In genomic region chr7:138477581-138477980, GRCh38 we compare ENCODE assay signal across 32 cellular contexts. TPM values are rescaled to one million over a fixed set of nuclear protein-coding genes. Genes with fewer than 3 reads are reported as not detected.
DNase-seq lines count a peak whose midpoint lies in the region; ATAC-seq, FAIRE-seq and TF ChIP-seq lines count a peak whose summit lies in the region.
"Had no signal": no experiment of that assay in that cellular context is flagged by ENCODE, and none has a peak within 500 bp of the region (broad histone marks: within the 10 kb centered on the region; RNA-seq: fewer than 3 reads in every experiment).

No MANE protein-coding gene starts in this region.

- no peak for TF ChIP-seq RAD21 in A549 (conservative IDR thresholded peaks at IDR 0.05 in 1 of 2, IDR thresholded peaks at IDR 0.05 in 1 of 2)

- no peak for ATAC-seq in A549
- ATAC-seq: esophagus mucosa, Right ventricle myocardium inferior had no signal

- no peaks in the 10 kb centered on the region for H3K27me3 Mint-ChIP-seq in nephron progenitor cell (ENCODE audit: low read depth, poor library complexity)
- H3K27me3 Mint-ChIP-seq: IgD-negative memory B cell; natural killer cell treated with Interleukin-12 subunit alpha and Interleukin-12 subunit beta and Interleukin-15 and Interleukin-18, amount 100 ng/mL, for 72 hours had no signal

- no peak for FAIRE-seq in A549 (lab: Jason Lieb, UNC)
- FAIRE-seq: bronchial epithelial cell, GM12892 had no signal

- H3K27me3 ChIP-seq in HUES48 (ENCODE audit: control insufficient read depth, insufficient read depth, low read length) (no peaks in the 10 kb centered on the region), sigmoid colon (no peaks in the 10 kb centered on the region)
- H3K27me3 ChIP-seq: heart left ventricle, right atrium auricular region, upper lobe of left lung had no signal

- intact Hi-C loops in sigmoid colon (cut with DNase I): no loop called here

- H3K4me3 ChIP-seq in A549: no peak overlapping the region
- no peak overlapping the region for H3K4me3 ChIP-seq in HUES48 (ENCODE audit: low read depth, low read length)
- no peak overlapping the region for H3K4me3 ChIP-seq in sigmoid colon
- H3K4me3 ChIP-seq: heart left ventricle, lung, mucosa of descending colon, PC-9, right atrium auricular region, upper lobe of left lung had no signal

- DNase-seq in A549 (ENCODE audit: low read depth in 1 of 2, low spot score in 1 of 2): no peak
- DNase-seq in astrocyte of the hippocampus (ENCODE audit: low read depth, low spot score): peak; percentile 59
- no peak for DNase-seq in nephron progenitor cell
- no peak for DNase-seq in sigmoid colon
- DNase-seq in activated CD8-positive, alpha-beta memory T cell treated with anti-CD3 and anti-CD28 coated beads, Interleukin-2, amount 50 U/mL, for 48 hours: no peak
- DNase-seq in DMS 273 (lab: John Stamatoyannopoulos, UW; ENCODE audit: unreplicated experiment): no peak
- DNase-seq: activated CD4-positive, alpha-beta T cell treated with anti-CD3 and anti-CD28 coated beads for 4 hours; activated CD8-positive, alpha-beta memory T cell treated with anti-CD3 and anti-CD28 coated beads for 24 hours; activated gamma-delta T cell treated with Interleukin-2 at 50 U/mL for 16 hours; activated T-cell treated with anti-CD3 and anti-CD28 coated beads, Interleukin-2, amount 50 U/mL, for 1 hour; Calu3; endodermal cell; foreskin fibroblast; H7; heart left ventricle; mucosa of descending colon; NCI-H1105 treated with DMSO at 0.1 percent for 48 hours; NCI-H226; NK-92 treated with Interleukin-12 subunit alpha and Interleukin-12 subunit beta, amount 100 ng/mL, for 24 hours; PC-9; stimulated activated CD4-positive, alpha-beta T cell treated with anti-CD3 and anti-CD28 coated beads, Interleukin-4, amount 100 ng/mL, for 1 hour; upper lobe of left lung had no signal

- H3K9ac ChIP-seq in HUES48 (ENCODE audit: low read depth, low read length): no peak overlapping the region

- no peak for TF ChIP-seq EP300 in A549 (IDR thresholded peaks at IDR 0.05)
- no peak for TF ChIP-seq EP300 in sigmoid colon (IDR thresholded peaks at IDR 0.05)

- peaks cover 23% of the 10 kb centered on the region for H3K9me3 Mint-ChIP-seq in nephron progenitor cell
- H3K9me3 Mint-ChIP-seq: endodermal cell; IgD-negative memory B cell; natural killer cell treated with Interleukin-12 subunit alpha and Interleukin-12 subunit beta and Interleukin-15 and Interleukin-18, amount 100 ng/mL, for 72 hours; T-helper 2 cell treated with Interferon-gamma antibody and Interleukin-4, amounts not matched to agents 5 μg/mL and 100 μg/mL, for 36 hours had no signal

- whole genome bisulfite sequencing in A549 (ENCODE audit: missing lambda C conversion rate): 90% methylated on average over 1 of the region's 1 CpG
- 53 to 86% methylated on average over 1 of the region's 1 CpG for WGBS in sigmoid colon, 2 donors

- peaks cover 44% of the 10 kb centered on the region for H3K36me3 Mint-ChIP-seq in nephron progenitor cell (ENCODE audit: low read depth)
- H3K36me3 Mint-ChIP-seq: IgD-negative memory B cell; natural killer cell treated with Interleukin-12 subunit alpha and Interleukin-12 subunit beta and Interleukin-15 and Interleukin-18, amount 100 ng/mL, for 72 hours had no signal

- H3K4me3 Mint-ChIP-seq in nephron progenitor cell: no peak overlapping the region
- H3K4me3 Mint-ChIP-seq: endodermal cell; IgD-negative memory B cell; natural killer cell treated with Interleukin-12 subunit alpha and Interleukin-12 subunit beta and Interleukin-15 and Interleukin-18, amount 100 ng/mL, for 72 hours; T-helper 2 cell treated with Interferon-gamma antibody and Interleukin-4, amounts not matched to agents 5 μg/mL and 100 μg/mL, for 36 hours had no signal

- no peak overlapping the region for H3K27ac ChIP-seq in A549
- peak overlapping the region; percentile 14 for H3K27ac ChIP-seq in HUES48 (ENCODE audit: low read depth, low read length)
- no peak overlapping the region for H3K27ac ChIP-seq in sigmoid colon
- H3K27ac ChIP-seq: heart left ventricle, right atrium auricular region had no signal

- H3K9me3 ChIP-seq in A549: no peaks in the 10 kb centered on the region
- no peaks in the 10 kb centered on the region for H3K9me3 ChIP-seq in HUES48 (ENCODE audit: control insufficient read depth, insufficient read depth, low read length)
- no peaks in the 10 kb centered on the region for H3K9me3 ChIP-seq in sigmoid colon
- H3K9me3 ChIP-seq: heart left ventricle, mucosa of descending colon, right atrium auricular region, upper lobe of left lung had no signal

- peak overlapping the region; percentile 45 for H3K27ac Mint-ChIP-seq in nephron progenitor cell
- H3K27ac Mint-ChIP-seq: endodermal cell; IgD-negative memory B cell; T-helper 2 cell treated with Interferon-gamma antibody and Interleukin-4, amounts not matched to agents 5 μg/mL and 100 μg/mL, for 36 hours had no signal

- peaks cover 20% of the 10 kb centered on the region; the same call in 1 of the 2 replicates for H3K36me3 ChIP-seq in HUES48 (ENCODE audit: control insufficient read depth, insufficient read depth, low read length)
- no peaks in the 10 kb centered on the region for H3K36me3 ChIP-seq in sigmoid colon
- H3K36me3 ChIP-seq: heart left ventricle, right atrium auricular region, upper lobe of left lung had no signal

- peak overlapping the region; percentile 46 for H3K4me2 ChIP-seq in A549

- no peaks in the 10 kb centered on the region for H3K4me1 Mint-ChIP-seq in nephron progenitor cell

- CTCF ChIA-PET in A549 (lab: Yijun Ruan, JAX): no interaction called here

- TF ChIP-seq POLR2A in A549 (IDR thresholded peaks at IDR 0.05; ENCODE audit: low read length) (no peak), sigmoid colon (IDR thresholded peaks at IDR 0.05) (no peak)

- POLR2A ChIA-PET in A549 (lab: Yijun Ruan, JAX): no interaction called here

- H3K4me1 ChIP-seq in A549: peaks cover 20% of the 10 kb centered on the region; the same call in 2 of the 3 replicates
- H3K4me1 ChIP-seq in HUES48 (ENCODE audit: control insufficient read depth, insufficient read depth, low read length): peaks cover 38% of the 10 kb centered on the region
- peaks cover 0 to 9% (median 0%) of the 10 kb centered on the region in 4 donors for H3K4me1 ChIP-seq in sigmoid colon

- TF ChIP-seq CTCF in A549 (IDR thresholded peaks at IDR 0.05) (no peak), nephron progenitor cell (IDR thresholded peaks at IDR 0.05) (no peak), sigmoid colon (IDR thresholded peaks at IDR 0.05) (no peak)

TF ChIP-seq in A549, 52 proteins besides CTCF, POLR2A, EP300 and RAD21:
- no peak for TF ChIP-seq NFE2L2 (conservative IDR thresholded peaks at IDR 0.05; ENCODE audit: low read length)
- no peak for TF ChIP-seq JUN (IDR thresholded peaks at IDR 0.05)
- no peak for TF ChIP-seq CBX8 (IDR thresholded peaks at IDR 0.05)
- no peak for TF ChIP-seq MYC (IDR thresholded peaks at IDR 0.05; ENCODE audit: borderline replicate concordance, low read length)
- TF ChIP-seq CEBPB (IDR thresholded peaks at IDR 0.05): no peak
- TF ChIP-seq HDAC2 (IDR thresholded peaks at IDR 0.05): no peak
- no peak for TF ChIP-seq HOXB5 (CRISPR knock-in tag; IDR thresholded peaks at IDR 0.05)
- no peak for TF ChIP-seq NPAS2 (CRISPR knock-in tag; IDR thresholded peaks at IDR 0.05; ENCODE audit: borderline replicate concordance)
- no peak for TF ChIP-seq HOXA7 (CRISPR knock-in tag; IDR thresholded peaks at IDR 0.05)
- TF ChIP-seq HEYL (CRISPR knock-in tag; IDR thresholded peaks at IDR 0.05): no peak
- no peak for TF ChIP-seq MAFK (IDR thresholded peaks at IDR 0.05; ENCODE audit: partially characterized antibody)
- TF ChIP-seq FOSB (CRISPR knock-in tag; IDR thresholded peaks at IDR 0.05): no peak
- TF ChIP-seq JUNB (IDR thresholded peaks at IDR 0.05): no peak
- no peak for TF ChIP-seq HMGXB4 (CRISPR knock-in tag; IDR thresholded peaks at IDR 0.05; ENCODE audit: borderline replicate concordance)
- TF ChIP-seq PHF8 (IDR thresholded peaks at IDR 0.05; ENCODE audit: borderline replicate concordance, low read depth): no peak
- TF ChIP-seq MAZ (IDR thresholded peaks at IDR 0.05; ENCODE audit: borderline replicate concordance, low read depth, low read length): no peak
- no peak for TF ChIP-seq PBX3 (IDR thresholded peaks at IDR 0.05)

RNA-seq across cellular contexts. Expression of gene TRIM24, which starts 17.5 kb away (rescaled TPM):
- polyA plus RNA-seq in A549 (2011; rRNA removed) (11.3 and 11.6 TPM in 2 replicates), A549 (2017; fragmentation: RNase III; extraction: RNeasy Plus Mini Kit Qiagen cat#74134 plus additional on column Dnase treatment) (7.2 to 8.7 TPM (median 8.3 TPM) in 3 replicates), sigmoid colon (1 to 10 TPM; 6.0 to 8.3 (median 6.9) TPM)
- 2.8 and 3.3 TPM in 2 replicates for polyA plus RNA-seq in A549 (2012; cell fraction: cytosol; rRNA removed)
- 2.7 and 2.9 TPM in 2 replicates for polyA plus RNA-seq in A549 (2012; cell fraction: nucleus; rRNA removed)
- polyA minus RNA-seq in A549 (2011; rRNA and poly(A)+ RNA removed): 10.5 and 12.3 TPM in 2 replicates
- 10 to 100 TPM; 11.4 to 13.2 (median 12.6) TPM for total RNA-seq in sigmoid colon
